In genomic region chr20:48772183-48772976, GRCh38 we compare ENCODE assay signal across 10 cellular contexts. TPM values are rescaled to one million over a fixed set of nuclear protein-coding genes. Genes with fewer than 3 reads are reported as not detected.
A peak's percentile ranks its signal among the peaks of the same experiment; 100 is the strongest.
DNase-seq lines count a peak whose midpoint lies in the region; ATAC-seq and TF ChIP-seq lines count a peak whose summit lies in the region.
"Had no signal": no experiment of that assay in that cellular context is flagged by ENCODE, and none has a peak within 500 bp of the region (broad histone marks: within the 10 kb centered on the region; RNA-seq: fewer than 3 reads in every experiment).

No MANE protein-coding gene starts in this region.

- TF ChIP-seq CTCF in mucosa of descending colon (IDR thresholded peaks at IDR 0.05) = no peak

- H3K27ac Mint-ChIP-seq in dendritic cell treated with granulocyte-macrophage colony-stimulating factor and Interleukin-4, amounts not matched to agents 40 ng/mL and 50 ng/mL, for 4 days = peak overlapping the region; percentile 62

- H3K27ac ChIP-seq in BLaER1 = 0 out of 2 replicates have a peak overlapping the region, but pooled peaks have one; percentile 45
- H3K27ac ChIP-seq: breast epithelium, prostate gland had no signal

- H3K36me3 ChIP-seq in BLaER1 (no peaks in the 10 kb centered on the region), mucosa of descending colon (ENCODE audit: low read depth) (no peaks in the 10 kb centered on the region)
- H3K36me3 ChIP-seq: breast epithelium, prostate gland had no signal

- H3K27me3 ChIP-seq in BLaER1 = no peaks in the 10 kb centered on the region
- H3K27me3 ChIP-seq: breast epithelium had no signal

- H3K4me3 ChIP-seq in BLaER1 (no peak overlapping the region), mucosa of descending colon (no peak overlapping the region)
- H3K4me3 ChIP-seq: breast epithelium, prostate gland had no signal

- DNase-seq in NOMO-1 (lab: John Stamatoyannopoulos, UW; ENCODE audit: unreplicated experiment in 2 of 2) (peak; percentile 93 to 94), mucosa of descending colon (peak in 2 of 3 donors; percentile 50 to 62), NCI-H2227 treated with DMSO at 0.1 percent for 48 hours (lab: John Stamatoyannopoulos, UW) (no peak), hepatic stellate cell (ENCODE audit: low spot score) (no peak)

- peak overlapping the region; percentile 79 for H3K4me2 ChIP-seq in BLaER1

- no peak overlapping the region for H3K9ac ChIP-seq in BLaER1

- H3K4me3 Mint-ChIP-seq in dendritic cell treated with granulocyte-macrophage colony-stimulating factor and Interleukin-4, amounts not matched to agents 40 ng/mL and 50 ng/mL, for 4 days = no peak overlapping the region

- H3K9me3 ChIP-seq in BLaER1 (peaks cover 14% of the 10 kb centered on the region), mucosa of descending colon (no peaks in the 10 kb centered on the region)
- H3K9me3 ChIP-seq: prostate gland had no signal

- H3K4me1 Mint-ChIP-seq in dendritic cell treated with granulocyte-macrophage colony-stimulating factor and Interleukin-4, amounts not matched to agents 40 ng/mL and 50 ng/mL, for 4 days (ENCODE audit: low read depth) = peaks cover 100% of the 10 kb centered on the region

- no peaks in the 10 kb centered on the region for H3K27me3 Mint-ChIP-seq in dendritic cell treated with granulocyte-macrophage colony-stimulating factor and Interleukin-4, amounts not matched to agents 40 ng/mL and 50 ng/mL, for 4 days

- intact Hi-C loops in dendritic cell treated with granulocyte-macrophage colony-stimulating factor and Interleukin-4, amounts not matched to agents 40 ng/mL and 50 ng/mL, for 4 days (cut with micrococcal nuclease) = loop anchor here (5.0 kb wide), 2 partner anchors 50 to 60 kb away; no protein-coding TSS in a partner anchor
- intact Hi-C loops in mucosa of descending colon (cut with DNase I, micrococcal nuclease) = no loop called here

- H3K4me1 ChIP-seq in BLaER1 (peaks cover 61% of the 10 kb centered on the region), mucosa of descending colon (ENCODE audit: low read depth) (no peaks in the 10 kb centered on the region)
- H3K4me1 ChIP-seq: breast epithelium, prostate gland had no signal

- peaks cover 52% of the 10 kb centered on the region for H3K36me3 Mint-ChIP-seq in dendritic cell treated with granulocyte-macrophage colony-stimulating factor and Interleukin-4, amounts not matched to agents 40 ng/mL and 50 ng/mL, for 4 days (ENCODE audit: low read depth)

- peak; percentile 36 for ATAC-seq in mucosa of descending colon
- ATAC-seq in GM19324 (IDR thresholded peaks at IDR 0.05; ENCODE audit: low FRiP score, unreplicated experiment) = no peak
- ATAC-seq in GM21576 (IDR thresholded peaks at IDR 0.05; ENCODE audit: unreplicated experiment) = no peak

- H3K9me3 Mint-ChIP-seq in dendritic cell treated with granulocyte-macrophage colony-stimulating factor and Interleukin-4, amounts not matched to agents 40 ng/mL and 50 ng/mL, for 4 days = no peaks in the 10 kb centered on the region

- no peaks in the 10 kb centered on the region for H4K20me1 ChIP-seq in BLaER1

RNA-seq across cellular contexts. Expression of gene PREX1, which starts 55.4 kb away (rescaled TPM):
- total RNA-seq in mucosa of descending colon = 10 to 100 TPM in 2 of 3 donors, 1 to 10 TPM in 1; 9.9 to 14.1 (median 13.5) TPM

Comparison
In these comparisons a context has a peak if more than half of its experiments do, and no peak if none do; other contexts are left out.
1. DNase-seq: peak in NOMO-1 (2 of 2) and mucosa of descending colon (2 of 3); none in NCI-H2227 treated with DMSO at 0.1 percent for 48 hours (single experiment) and hepatic stellate cell (single experiment).